Comparison of ENCODE assay signal across 8 cellular contexts in genomic region chr2:172427990-172428840, GRCh38. TPM values are rescaled to one million over a fixed set of nuclear protein-coding genes. Genes with fewer than 3 reads are reported as not detected.
DNase-seq lines count a peak whose midpoint lies in the region; ATAC-seq and TF ChIP-seq lines count a peak whose summit lies in the region.

No MANE protein-coding gene starts in this region.

- H3K27me3 Mint-ChIP-seq in CD14-positive monocyte (ENCODE audit: low read depth in 3 of 3) (peaks cover 48 to 67% (median 63%) of the 10 kb centered on the region in 3 donors), MCF 10A (ENCODE audit: insufficient read depth, unreplicated experiment) (no peaks in the 10 kb centered on the region), immature natural killer cell (ENCODE audit: low read depth in 3 of 3) (peaks cover 0 to 6% (median 2%) of the 10 kb centered on the region in 3 donors)

- peak overlapping the region in 1 of 7 donors; percentile 50 for H3K27ac Mint-ChIP-seq in CD14-positive monocyte
- H3K27ac Mint-ChIP-seq in MCF 10A (ENCODE audit: low read depth, unreplicated experiment), result peak overlapping the region; percentile 95
- H3K27ac Mint-ChIP-seq in immature natural killer cell, result peak overlapping the region; percentile 23 to 72 (median 57)

- H3K36me3 Mint-ChIP-seq in CD14-positive monocyte, result peaks cover 2 to 3% of the 10 kb centered on the region in 2 donors
- H3K36me3 Mint-ChIP-seq in MCF 10A (ENCODE audit: insufficient read depth, unreplicated experiment), result no peaks in the 10 kb centered on the region
- no peaks in the 10 kb centered on the region for H3K36me3 Mint-ChIP-seq in immature natural killer cell

- intact Hi-C loops in CD14-positive monocyte (cut with micrococcal nuclease), result loop anchor here in 1 of 2 donors (10.0 kb wide), 1 partner anchor 133 kb away; no protein-coding TSS in a partner anchor
- intact Hi-C loops in MCF 10A (cut with micrococcal nuclease), result loop anchor here (1.0 to 10.0 kb wide), 5 partner anchors 37 to 256 kb away; no protein-coding TSS in a partner anchor

- no peak for DNase-seq in CD14-positive monocyte (ENCODE audit: low spot score)
- peak; percentile 38 for DNase-seq in T-helper 22 cell (ENCODE audit: low read depth)
- DNase-seq in MCF 10A (ENCODE audit: unreplicated experiment), result peak; percentile 50
- peak; percentile 28 to 36 (median 33) for DNase-seq in immature natural killer cell
- peak; percentile 69 for DNase-seq in stimulated activated CD4-positive, alpha-beta T cell treated with anti-CD3 and anti-CD28 coated beads, Interleukin-15, amount 100 ng/mL, for 24 hours

- H3K4me3 Mint-ChIP-seq in CD14-positive monocyte (peak overlapping the region; percentile 79 to 91), MCF 10A (ENCODE audit: unreplicated experiment) (peak overlapping the region; percentile 86), immature natural killer cell (peak overlapping the region; percentile 85 to 90 (median 86))

- CTCF ChIA-PET in MCF 10A (lab: Yijun Ruan, JAX), result interaction anchor here (0.6 to 34.0 kb wide), 15 partner anchors 9 to 301 kb away, joined by 3 to 536 read pairs (median 3); no protein-coding TSS in a partner anchor

- BruUV-seq in MCF 10A (replicated peaks; lab: Mats Ljungman, UMichigan), result TSS peak; percentile 29

- POLR2A ChIA-PET in MCF 10A (lab: Yijun Ruan, JAX), result interaction anchor here (0.5 to 11.3 kb wide), 29 partner anchors 10 to 462 kb away, joined by 3 to 553 read pairs (median 5); no protein-coding TSS in a partner anchor

- no peaks in the 10 kb centered on the region for H3K27me3 ChIP-seq in HUES48 (ENCODE audit: control insufficient read depth, insufficient read depth, low read length)

- H3K9me3 ChIP-seq in HUES48 (ENCODE audit: control insufficient read depth, insufficient read depth, low read length), result no peaks in the 10 kb centered on the region

- no peak for TF ChIP-seq CTCF in CD14-positive monocyte (IDR thresholded peaks at IDR 0.05)
- TF ChIP-seq CTCF in MCF 10A (IDR thresholded peaks at IDR 0.05; ENCODE audit: unreplicated experiment), result no peak

- peak overlapping the region; percentile 74 for H3K4me3 ChIP-seq in HUES48 (ENCODE audit: low read depth, low read length)

- H3K4me1 ChIP-seq in HUES48 (ENCODE audit: control insufficient read depth, insufficient read depth, low read length), result peaks cover 59% of the 10 kb centered on the region

- H3K27ac ChIP-seq in HUES48 (ENCODE audit: low read depth, low read length), result peak overlapping the region; percentile 76

- ATAC-seq in HG03460 (IDR thresholded peaks at IDR 0.05; ENCODE audit: unreplicated experiment) (no peak), GM21381 (IDR thresholded peaks at IDR 0.05; ENCODE audit: unreplicated experiment) (no peak)

- H3K4me1 Mint-ChIP-seq in CD14-positive monocyte (peaks cover 24% of the 10 kb centered on the region), MCF 10A (ENCODE audit: insufficient read depth, unreplicated experiment) (peaks cover 24% of the 10 kb centered on the region), immature natural killer cell (peaks cover 10 to 38% of the 10 kb centered on the region in 2 donors)

- H3K36me3 ChIP-seq in HUES48 (ENCODE audit: control insufficient read depth, insufficient read depth, low read length), result no peaks in the 10 kb centered on the region

- peak overlapping the region; percentile 80 for H3K9ac ChIP-seq in HUES48 (ENCODE audit: low read depth, low read length)

- H3K9me3 Mint-ChIP-seq in CD14-positive monocyte (peaks cover 0 to 4% (median 3%) of the 10 kb centered on the region in 7 donors), MCF 10A (ENCODE audit: unreplicated experiment) (no peaks in the 10 kb centered on the region), immature natural killer cell (no peaks in the 10 kb centered on the region)

RNA-seq across cellular contexts. Expression of gene ITGA6, which starts 0.8 kb away (rescaled TPM):
- under 1 TPM; 0.20 to 0.36 TPM for polyA plus RNA-seq in CD14-positive monocyte
- 315 and 323 TPM in 2 replicates for total RNA-seq in MCF 10A (2022)
- polyA plus RNA-seq in immature natural killer cell, result 10 to 100 TPM; 26.8 to 39.9 (median 34.0) TPM

Comparison
In these comparisons a context has a peak if more than half of its experiments do, and no peak if none do; other contexts are left out.
1. RNA of gene ITGA6, which starts 0.8 kb away (polyA plus RNA-seq): 26.8 to 39.9 TPM in immature natural killer cell; 0.20 to 0.36 TPM in CD14-positive monocyte; every median in the first group is over 10 times any median in the second.
2. Peak in every context shown above with its lines, with median percentiles within 50 percentile points of each other: H3K4me3 Mint-ChIP-seq.